Comparison of ENCODE assay signal across 23 cellular contexts in genomic region chr12:121048442-121048841, GRCh38. TPM values are rescaled to one million over a fixed set of nuclear protein-coding genes. Genes with fewer than 3 reads are reported as not detected.
A peak's percentile ranks its signal among the peaks of the same experiment; 100 is the strongest.
DNase-seq lines count a peak whose midpoint lies in the region; ATAC-seq lines count a peak whose summit lies in the region.
"Had no signal": no experiment of that assay in that cellular context is flagged by ENCODE, and none has a peak within 500 bp of the region (broad histone marks: within the 10 kb centered on the region; RNA-seq: fewer than 3 reads in every experiment).

No MANE protein-coding gene starts in this region.

- no peaks in the 10 kb centered on the region for H3K4me1 ChIP-seq in CD4-positive, alpha-beta memory T cell (ENCODE audit: insufficient read depth, low read length)
- H3K4me1 ChIP-seq in naive thymus-derived CD4-positive, alpha-beta T cell (ENCODE audit: control insufficient read depth in 2 of 2, insufficient read depth in 2 of 2, low read length in 2 of 2): no peaks in the 10 kb centered on the region
- H3K4me1 ChIP-seq: parathyroid adenoma, tibial artery had no signal

- CTCF ChIA-PET in activated CD4-positive, alpha-beta T cell treated with anti-CD3 and anti-CD28 coated beads, Interleukin-2, amount 10 ng/mL, durations not matched to agents 7 days and 5 days (lab: Charles Lee): interaction anchor here (1.2 to 2.9 kb wide), 3 partner anchors 11 to 43 kb away, joined by 3 to 17 read pairs (median 4); no protein-coding TSS in a partner anchor
- CTCF ChIA-PET in CD4-positive, alpha-beta memory T cell (lab: Charles Lee; ENCODE audit: partially characterized antibody): interaction anchor here (0.6 to 3.8 kb wide), 5 partner anchors 12 to 395 kb away, joined by 3 to 20 read pairs (median 3); no protein-coding TSS in a partner anchor
- CTCF ChIA-PET in activated CD8-positive, alpha-beta T cell treated with anti-CD3 and anti-CD28 coated beads, Interleukin-2, amount 10 ng/mL, durations not matched to agents 7 days and 5 days (lab: Charles Lee): interaction anchor here (1.4 to 4.8 kb wide), 2 partner anchors 12 to 43 kb away, joined by 4 to 36 read pairs; no protein-coding TSS in a partner anchor
- CTCF ChIA-PET in naive thymus-derived CD4-positive, alpha-beta T cell (lab: Charles Lee): interaction anchor here (0.5 to 0.7 kb wide), 2 partner anchors 34 to 366 kb away, joined by 3 to 4 read pairs; no protein-coding TSS in a partner anchor

- intact Hi-C loops in CD4-positive, alpha-beta memory T cell (cut with micrococcal nuclease): no loop called here
- intact Hi-C loops in naive thymus-derived CD4-positive, alpha-beta T cell (cut with micrococcal nuclease): no loop called here

- no peaks in the 10 kb centered on the region for H3K9me3 Mint-ChIP-seq in activated CD4-positive, alpha-beta T cell treated with anti-CD3 and anti-CD28 coated beads, Interleukin-2, amount 10 ng/mL, durations not matched to agents 7 days and 5 days
- H3K9me3 Mint-ChIP-seq in CD4-positive, alpha-beta memory T cell: no peaks in the 10 kb centered on the region
- no peaks in the 10 kb centered on the region for H3K9me3 Mint-ChIP-seq in activated CD8-positive, alpha-beta T cell treated with anti-CD3 and anti-CD28 coated beads, Interleukin-2, amount 10 ng/mL, durations not matched to agents 7 days and 5 days (ENCODE audit: insufficient read depth)
- no peaks in the 10 kb centered on the region for H3K9me3 Mint-ChIP-seq in naive thymus-derived CD4-positive, alpha-beta T cell
- H3K9me3 Mint-ChIP-seq: HFFc6; stimulated activated naive B cell treated with anti-CD40 and anti-IgM and Interleukin-4, amounts not matched to agents 10 μg/mL and 1 μg/mL and 100 μg/mL, for 72 hours had no signal

- H3K27me3 Mint-ChIP-seq in activated CD4-positive, alpha-beta T cell treated with anti-CD3 and anti-CD28 coated beads, Interleukin-2, amount 10 ng/mL, durations not matched to agents 7 days and 5 days: peaks cover 28% of the 10 kb centered on the region
- peaks cover 3 to 5% of the 10 kb centered on the region in 2 donors for H3K27me3 Mint-ChIP-seq in CD4-positive, alpha-beta memory T cell
- peaks cover 15% of the 10 kb centered on the region for H3K27me3 Mint-ChIP-seq in activated CD8-positive, alpha-beta T cell treated with anti-CD3 and anti-CD28 coated beads, Interleukin-2, amount 10 ng/mL, durations not matched to agents 7 days and 5 days (ENCODE audit: low read depth)
- H3K27me3 Mint-ChIP-seq in naive thymus-derived CD4-positive, alpha-beta T cell: peaks cover 0 to 35% (median 0%) of the 10 kb centered on the region in 5 donors

- POLR2A ChIA-PET in activated CD4-positive, alpha-beta T cell treated with anti-CD3 and anti-CD28 coated beads, Interleukin-2, amount 10 ng/mL, durations not matched to agents 7 days and 5 days (lab: Charles Lee): no interaction called here
- POLR2A ChIA-PET in CD4-positive, alpha-beta memory T cell (lab: Charles Lee; ENCODE audit: partially characterized antibody): interaction anchor here (1.1 to 1.6 kb wide), 3 partner anchors 10 to 13 kb away, joined by 3 to 6 read pairs (median 3); partner anchors contain the start of gene OASL
- POLR2A ChIA-PET in activated CD8-positive, alpha-beta T cell treated with anti-CD3 and anti-CD28 coated beads, Interleukin-2, amount 10 ng/mL, durations not matched to agents 7 days and 5 days (lab: Charles Lee): interaction anchor here (0.6 to 1.1 kb wide), 4 partner anchors 10 to 757 kb away, joined by 3 to 6 read pairs (median 4); partner anchors contain the start of genes OASL and RNU4-2
- POLR2A ChIA-PET in naive thymus-derived CD4-positive, alpha-beta T cell (lab: Charles Lee): no interaction called here

- DNase-seq in activated CD4-positive, alpha-beta T cell treated with anti-CD3 and anti-CD28 coated beads, Interleukin-2, amount 10 ng/mL, durations not matched to agents 7 days and 5 days: no peak
- DNase-seq in activated CD4-positive, alpha-beta T cell treated with anti-CD3 and anti-CD28 coated beads, Interleukin-2, amount 50 U/mL, for 1 hour: no peak
- DNase-seq in CD4-positive, alpha-beta memory T cell: no peak
- no peak for DNase-seq in activated CD8-positive, alpha-beta T cell treated with anti-CD3 and anti-CD28 coated beads, Interleukin-2, amount 10 ng/mL, durations not matched to agents 7 days and 5 days
- no peak for DNase-seq in naive thymus-derived CD4-positive, alpha-beta T cell
- DNase-seq in DMS153 treated with DMSO at 0.1 percent for 48 hours (lab: John Stamatoyannopoulos, UW; ENCODE audit: unreplicated experiment) (no peak), NCI-H1092 (lab: John Stamatoyannopoulos, UW) (no peak)
- no peak for DNase-seq in stimulated activated CD4-positive, alpha-beta T cell treated with anti-CD3 and anti-CD28 coated beads, Interleukin-15, amount 100 ng/mL, for 24 hours
- DNase-seq: activated effector memory CD4-positive, alpha-beta T cell treated with anti-CD3 and anti-CD28 coated beads, Interleukin-2, amount 50 U/mL, for 16 hours; C1 segment of cervical spinal cord; effector CD4-positive, alpha-beta T cell; HFFc6; mammary epithelial cell; NCI-H1092 treated with DMSO at 0.1 percent for 48 hours; NCI-H526 treated with DMSO at 0.1 percent for 48 hours; Right ventricle myocardium superior; stimulated activated CD4-positive, alpha-beta T cell treated with anti-CD3 and anti-CD28 coated beads, Interleukin-1b, Interleukin-23, amount 100 ng/mL, for 48 hours; stimulated activated naive B cell treated with anti-CD40 and anti-IgM and Interleukin-4, amounts not matched to agents 10 μg/mL and 1 μg/mL and 100 μg/mL, for 72 hours; tibial artery had no signal

- peaks cover 18% of the 10 kb centered on the region for H3K4me1 Mint-ChIP-seq in activated CD4-positive, alpha-beta T cell treated with anti-CD3 and anti-CD28 coated beads, Interleukin-2, amount 10 ng/mL, durations not matched to agents 7 days and 5 days
- peaks cover 3 to 9% (median 7%) of the 10 kb centered on the region in 4 donors for H3K4me1 Mint-ChIP-seq in CD4-positive, alpha-beta memory T cell
- peaks cover 6% of the 10 kb centered on the region for H3K4me1 Mint-ChIP-seq in activated CD8-positive, alpha-beta T cell treated with anti-CD3 and anti-CD28 coated beads, Interleukin-2, amount 10 ng/mL, durations not matched to agents 7 days and 5 days (ENCODE audit: low read depth)
- H3K4me1 Mint-ChIP-seq in naive thymus-derived CD4-positive, alpha-beta T cell: peaks cover 0 to 13% (median 7%) of the 10 kb centered on the region in 7 donors
- H3K4me1 Mint-ChIP-seq: stimulated activated naive B cell treated with anti-CD40 and anti-IgM and Interleukin-4, amounts not matched to agents 10 μg/mL and 1 μg/mL and 100 μg/mL, for 72 hours had no signal

- no peaks in the 10 kb centered on the region for H3K36me3 Mint-ChIP-seq in activated CD4-positive, alpha-beta T cell treated with anti-CD3 and anti-CD28 coated beads, Interleukin-2, amount 10 ng/mL, durations not matched to agents 7 days and 5 days (ENCODE audit: low read depth)
- no peaks in the 10 kb centered on the region for H3K36me3 Mint-ChIP-seq in CD4-positive, alpha-beta memory T cell
- H3K36me3 Mint-ChIP-seq in activated CD8-positive, alpha-beta T cell treated with anti-CD3 and anti-CD28 coated beads, Interleukin-2, amount 10 ng/mL, durations not matched to agents 7 days and 5 days (ENCODE audit: low read depth): no peaks in the 10 kb centered on the region
- no peaks in the 10 kb centered on the region for H3K36me3 Mint-ChIP-seq in naive thymus-derived CD4-positive, alpha-beta T cell
- H3K36me3 Mint-ChIP-seq: stimulated activated naive B cell treated with anti-CD40 and anti-IgM and Interleukin-4, amounts not matched to agents 10 μg/mL and 1 μg/mL and 100 μg/mL, for 72 hours had no signal

- ATAC-seq in activated CD8-positive, alpha-beta T cell treated with anti-CD3 and anti-CD28 coated beads, Interleukin-2, amount 10 ng/mL, durations not matched to agents 7 days and 5 days: peak; percentile 37
- ATAC-seq in naive thymus-derived CD4-positive, alpha-beta T cell: peak; percentile 27
- ATAC-seq: GM12878; stimulated activated naive B cell treated with anti-CD40 and anti-IgM and Interleukin-4, amounts not matched to agents 10 μg/mL and 1 μg/mL and 100 μg/mL, for 72 hours had no signal

- peak overlapping the region; percentile 83 for H3K27ac Mint-ChIP-seq in activated CD4-positive, alpha-beta T cell treated with anti-CD3 and anti-CD28 coated beads, Interleukin-2, amount 10 ng/mL, durations not matched to agents 7 days and 5 days
- H3K27ac Mint-ChIP-seq in CD4-positive, alpha-beta memory T cell: peak overlapping the region in 3 of 7 donors; percentile 30 to 75 (median 75)
- H3K27ac Mint-ChIP-seq in activated CD8-positive, alpha-beta T cell treated with anti-CD3 and anti-CD28 coated beads, Interleukin-2, amount 10 ng/mL, durations not matched to agents 7 days and 5 days: peak overlapping the region; percentile 66
- peak overlapping the region in 6 of 9 donors; percentile 32 to 94 (median 72) for H3K27ac Mint-ChIP-seq in naive thymus-derived CD4-positive, alpha-beta T cell
- H3K27ac Mint-ChIP-seq: HFFc6; stimulated activated naive B cell treated with anti-CD40 and anti-IgM and Interleukin-4, amounts not matched to agents 10 μg/mL and 1 μg/mL and 100 μg/mL, for 72 hours had no signal

- no peak overlapping the region for H3K4me3 ChIP-seq in CD4-positive, alpha-beta memory T cell (ENCODE audit: low read length in 2 of 2)
- H3K4me3 ChIP-seq in naive thymus-derived CD4-positive, alpha-beta T cell (ENCODE audit: low read length): no peak overlapping the region
- H3K4me3 ChIP-seq: GM12878, tibial artery had no signal

- no peaks in the 10 kb centered on the region for H3K27me3 ChIP-seq in CD4-positive, alpha-beta memory T cell (ENCODE audit: insufficient read depth, low read length)
- no peaks in the 10 kb centered on the region for H3K27me3 ChIP-seq in naive thymus-derived CD4-positive, alpha-beta T cell (ENCODE audit: control insufficient read depth in 2 of 2, insufficient read depth in 2 of 2, low read length in 2 of 2)

- peak overlapping the region; percentile 69 for H3K4me3 Mint-ChIP-seq in activated CD4-positive, alpha-beta T cell treated with anti-CD3 and anti-CD28 coated beads, Interleukin-2, amount 10 ng/mL, durations not matched to agents 7 days and 5 days
- H3K4me3 Mint-ChIP-seq in CD4-positive, alpha-beta memory T cell: peak overlapping the region in 6 of 8 donors; percentile 42 to 89 (median 77)
- H3K4me3 Mint-ChIP-seq in activated CD8-positive, alpha-beta T cell treated with anti-CD3 and anti-CD28 coated beads, Interleukin-2, amount 10 ng/mL, durations not matched to agents 7 days and 5 days: peak overlapping the region; percentile 59
- peak overlapping the region in 9 of 10 donors; percentile 23 to 86 (median 46) for H3K4me3 Mint-ChIP-seq in naive thymus-derived CD4-positive, alpha-beta T cell
- H3K4me3 Mint-ChIP-seq: HFFc6; stimulated activated naive B cell treated with anti-CD40 and anti-IgM and Interleukin-4, amounts not matched to agents 10 μg/mL and 1 μg/mL and 100 μg/mL, for 72 hours had no signal

- no peak overlapping the region for H3K27ac ChIP-seq in CD4-positive, alpha-beta memory T cell (ENCODE audit: low read depth, low read length)
- H3K27ac ChIP-seq in naive thymus-derived CD4-positive, alpha-beta T cell (ENCODE audit: low read depth, low read length): no peak overlapping the region
- H3K27ac ChIP-seq: parathyroid adenoma, tibial artery, VCaP had no signal

- no peaks in the 10 kb centered on the region for H3K9me3 ChIP-seq in CD4-positive, alpha-beta memory T cell (ENCODE audit: control insufficient read depth in 1 of 2, low read length in 2 of 2)
- no peaks in the 10 kb centered on the region for H3K9me3 ChIP-seq in naive thymus-derived CD4-positive, alpha-beta T cell (ENCODE audit: control insufficient read depth in 2 of 3, low read length in 3 of 3)
- H3K9me3 ChIP-seq: tibial artery had no signal

- no peaks in the 10 kb centered on the region for H3K36me3 ChIP-seq in CD4-positive, alpha-beta memory T cell (ENCODE audit: insufficient read depth, low read length)
- no peaks in the 10 kb centered on the region for H3K36me3 ChIP-seq in naive thymus-derived CD4-positive, alpha-beta T cell (ENCODE audit: control insufficient read depth in 2 of 3, insufficient read depth in 3 of 3, low read length in 3 of 3)
- H3K36me3 ChIP-seq: tibial artery had no signal

RNA-seq across cellular contexts. Expression of gene OASL, which starts 9.4 kb away (rescaled TPM):
- 10 to 100 TPM; 28.5 to 34.2 TPM for total RNA-seq in activated CD4-positive, alpha-beta T cell treated with anti-CD3 and anti-CD28 coated beads, Interleukin-2, amount 10 ng/mL, durations not matched to agents 7 days and 5 days
- total RNA-seq in CD4-positive, alpha-beta memory T cell: 1 to 10 TPM; 7.2 to 9.7 TPM
- 1 to 10 TPM; 5.6 to 9.8 TPM for polyA plus RNA-seq in CD4-positive, alpha-beta memory T cell
- total RNA-seq in activated CD8-positive, alpha-beta T cell treated with anti-CD3 and anti-CD28 coated beads, Interleukin-2, amount 10 ng/mL, durations not matched to agents 7 days and 5 days: 10 to 100 TPM; 29.2 to 33.5 TPM
- total RNA-seq in naive thymus-derived CD4-positive, alpha-beta T cell: 10 to 100 TPM in 2 of 5 experiments, 1 to 10 TPM in 3; 2.7 to 19.4 (median 4.3) TPM
- 1 to 10 TPM; 1.2 to 2.8 TPM for polyA plus RNA-seq in naive thymus-derived CD4-positive, alpha-beta T cell
- total RNA-seq: frontal cortex, HFFc6 had no signal

RNA-seq across cellular contexts. Expression of gene C12orf43, which starts 32.2 kb away (rescaled TPM):
- total RNA-seq in activated CD4-positive, alpha-beta T cell treated with anti-CD3 and anti-CD28 coated beads, Interleukin-2, amount 10 ng/mL, durations not matched to agents 7 days and 5 days: 10 to 100 TPM; 17.6 to 20.2 TPM
- total RNA-seq in CD4-positive, alpha-beta memory T cell: 10 to 100 TPM; 13.8 to 15.4 TPM
- polyA plus RNA-seq in CD4-positive, alpha-beta memory T cell: 10 to 100 TPM; 16.2 to 17.6 TPM
- 10 to 100 TPM; 19.0 to 23.3 TPM for total RNA-seq in activated CD8-positive, alpha-beta T cell treated with anti-CD3 and anti-CD28 coated beads, Interleukin-2, amount 10 ng/mL, durations not matched to agents 7 days and 5 days
- 10 to 100 TPM; 11.8 to 24.2 (median 17.5) TPM for total RNA-seq in naive thymus-derived CD4-positive, alpha-beta T cell
- 10 to 100 TPM; 18.8 to 22.2 TPM for polyA plus RNA-seq in naive thymus-derived CD4-positive, alpha-beta T cell

Comparison
In these comparisons a context has a peak if more than half of its experiments do, and no peak if none do; other contexts are left out.
1. POLR2A ChIA-PET loops: an anchor here in CD4-positive, alpha-beta memory T cell (1.1 to 1.6 kb wide) and activated CD8-positive, alpha-beta T cell treated with anti-CD3 and anti-CD28 coated beads, Interleukin-2, amount 10 ng/mL, durations not matched to agents 7 days and 5 days (0.6 to 1.1 kb wide); none called in activated CD4-positive, alpha-beta T cell treated with anti-CD3 and anti-CD28 coated beads, Interleukin-2, amount 10 ng/mL, durations not matched to agents 7 days and 5 days and naive thymus-derived CD4-positive, alpha-beta T cell.